Comparison of ENCODE assay signal across 9 cellular contexts in the genomic region with DNA sequence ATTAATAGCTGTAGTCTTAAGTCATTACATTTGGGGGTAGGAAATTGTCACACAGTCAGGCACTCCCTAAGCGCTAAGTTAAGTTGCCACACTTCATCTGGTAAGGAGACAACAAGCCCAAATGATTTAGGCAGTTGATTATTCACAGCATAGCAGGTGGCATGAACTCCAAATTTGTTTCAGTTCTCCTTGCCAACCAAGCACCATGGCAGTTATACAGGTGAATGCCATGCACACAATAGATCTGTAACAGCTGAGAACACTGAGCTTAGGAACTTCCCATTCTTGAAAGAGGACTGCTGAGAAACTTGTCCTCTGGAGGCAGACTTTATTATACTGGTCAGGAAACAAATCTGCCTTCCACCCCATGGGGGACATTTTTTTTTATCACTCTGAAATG.
"Had no signal": no experiment of that assay in that cellular context is flagged by ENCODE, and none has a peak within 500 bp of the region (broad histone marks: within the 10 kb centered on the region; RNA-seq: fewer than 3 reads in every experiment).

No MANE protein-coding gene starts in this region.

- H3K9me3 ChIP-seq: body of pancreas, gastroesophageal sphincter, tibial artery, uterus had no signal

- H3K27ac Mint-ChIP-seq: activated CD8-positive, alpha-beta memory T cell treated with anti-CD3 and anti-CD28 coated beads, Interleukin-2, amount 10 ng/mL, durations not matched to agents 7 days and 5 days; activated naive CD4-positive, alpha-beta T cell treated with anti-CD3 and anti-CD28 coated beads, Interleukin-2, amount 50 U/mL, for 72 hours; activated T-cell treated with anti-CD3 and anti-CD28 coated beads, Interleukin-2, amount 50 U/mL, for 24 hours had no signal

- H3K4me3 Mint-ChIP-seq: activated CD8-positive, alpha-beta memory T cell treated with anti-CD3 and anti-CD28 coated beads, Interleukin-2, amount 10 ng/mL, durations not matched to agents 7 days and 5 days; activated T-cell treated with anti-CD3 and anti-CD28 coated beads, Interleukin-2, amount 50 U/mL, for 24 hours had no signal

- H3K27me3 ChIP-seq: body of pancreas, gastroesophageal sphincter, hepatocyte, tibial artery had no signal

- DNase-seq: T1000, tibial artery, uterus had no signal

- H3K36me3 ChIP-seq: gastroesophageal sphincter, tibial artery, uterus had no signal

- H3K4me2 ChIP-seq: hepatocyte had no signal

- H3K4me3 ChIP-seq: body of pancreas, gastroesophageal sphincter, hepatocyte, tibial artery, uterus had no signal

- H3K9me3 Mint-ChIP-seq: activated naive CD4-positive, alpha-beta T cell treated with anti-CD3 and anti-CD28 coated beads, Interleukin-2, amount 50 U/mL, for 72 hours; activated T-cell treated with anti-CD3 and anti-CD28 coated beads, Interleukin-2, amount 50 U/mL, for 24 hours had no signal

- H3K27ac ChIP-seq: body of pancreas, gastroesophageal sphincter, hepatocyte, tibial artery, uterus had no signal

- H3K4me1 ChIP-seq: uterus had no signal

- H3K27me3 Mint-ChIP-seq: activated T-cell treated with anti-CD3 and anti-CD28 coated beads, Interleukin-2, amount 50 U/mL, for 24 hours had no signal

- H3K79me2 ChIP-seq: hepatocyte had no signal

- H3K36me3 Mint-ChIP-seq: activated CD8-positive, alpha-beta memory T cell treated with anti-CD3 and anti-CD28 coated beads, Interleukin-2, amount 10 ng/mL, durations not matched to agents 7 days and 5 days had no signal

- H2AFZ ChIP-seq: hepatocyte had no signal
